Comparison of ENCODE assay signal across 9 cellular contexts in the genomic region with DNA sequence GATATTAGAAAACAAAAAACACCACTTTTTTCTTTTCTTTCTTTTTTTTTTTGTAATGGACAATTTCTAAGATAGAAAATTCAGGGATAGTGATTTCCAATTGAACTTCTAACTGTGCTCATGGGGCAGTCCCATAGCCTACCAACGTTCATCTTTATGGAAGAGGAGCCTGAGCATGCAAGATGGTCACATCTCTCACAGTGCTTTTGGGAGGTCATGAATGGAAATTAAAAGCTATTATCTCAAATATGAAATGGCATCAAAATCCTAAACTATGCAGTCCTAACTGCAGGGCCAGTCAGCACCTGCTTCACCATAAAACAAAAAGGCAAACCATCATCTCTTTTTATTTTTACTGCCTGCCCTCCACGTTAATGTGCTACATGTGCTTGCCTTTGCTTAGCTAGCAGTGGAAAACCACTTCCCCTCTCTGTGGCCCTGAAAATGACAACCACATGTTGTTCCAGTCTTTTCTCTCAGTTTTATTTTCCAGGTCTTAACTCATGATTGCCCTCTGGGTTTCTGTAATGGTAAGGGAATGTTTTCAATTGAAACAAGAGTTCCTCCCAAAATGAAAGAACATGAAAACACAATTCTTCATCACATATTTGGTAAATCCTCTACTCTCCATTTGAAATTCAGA. TPM values are rescaled to one million over a fixed set of nuclear protein-coding genes. Genes with fewer than 3 reads are reported as not detected.
A peak's percentile ranks its signal among the peaks of the same experiment; 100 is the strongest.
DNase-seq lines count a peak whose midpoint lies in the region; ATAC-seq and TF ChIP-seq lines count a peak whose summit lies in the region.
"Had no signal": no experiment of that assay in that cellular context is flagged by ENCODE, and none has a peak within 500 bp of the region (broad histone marks: within the 10 kb centered on the region; RNA-seq: fewer than 3 reads in every experiment).

No MANE protein-coding gene starts in this region.

- intact Hi-C loops in activated naive CD4-positive, alpha-beta T cell treated with anti-CD3 and anti-CD28 coated beads for 36 hours (cut with micrococcal nuclease), result no loop called here
- intact Hi-C loops in IMR-90 (cut with micrococcal nuclease) (no loop called here), transverse colon (cut with DNase I; ENCODE audit: low total_unique reads) (no loop called here)

- BruUV-seq in IMR-90 (replicated peaks; lab: Mats Ljungman, UMichigan), result no TSS peak

- H3K9ac ChIP-seq in IMR-90 (ENCODE audit: low read depth, low read length), result no peak overlapping the region

- H3K4ac ChIP-seq in IMR-90 (ENCODE audit: low read depth, low read length), result no peak overlapping the region

- no peak overlapping the region for H2BK20ac ChIP-seq in IMR-90 (ENCODE audit: low read depth, low read length)

- H3K27me3 Mint-ChIP-seq in activated naive CD4-positive, alpha-beta T cell treated with anti-CD3 and anti-CD28 coated beads for 36 hours (ENCODE audit: low read depth), result no peaks in the 10 kb centered on the region

- DNase-seq in activated naive CD4-positive, alpha-beta T cell treated with anti-CD3 and anti-CD28 coated beads for 36 hours, result peak; percentile 23
- no peak for DNase-seq in activated naive CD4-positive, alpha-beta T cell (lab: John Stamatoyannopoulos, UW)
- DNase-seq in IMR-90, result peak; percentile 36
- peak; percentile 67 for DNase-seq in brain pericyte (ENCODE audit: low read depth, low spot score)
- peak; percentile 10 for DNase-seq in transverse colon
- no peak for DNase-seq in activated gamma-delta T cell (lab: John Stamatoyannopoulos, UW)
- no peak for DNase-seq in HPDE6-E6E7 (ENCODE audit: extremely low spot score)
- DNase-seq in middle frontal gyrus (ENCODE audit: extremely low spot score, low spot score), result no peak

- CTCF ChIA-PET in activated naive CD4-positive, alpha-beta T cell treated with anti-CD3 and anti-CD28 coated beads for 36 hours (lab: Charles Lee), result interaction anchor here (0.6 to 1.0 kb wide), 2 partner anchors 9 to 318 kb away, joined by 3 to 6 read pairs; no protein-coding TSS in a partner anchor
- CTCF ChIA-PET in IMR-90 (lab: Yijun Ruan, JAX), result interaction anchor here (0.6 to 1.0 kb wide), 2 partner anchors 9 to 439 kb away, joined by 4 read pairs; partner anchors contain the start of gene MLLT3

- no peak overlapping the region for H4K8ac ChIP-seq in IMR-90 (ENCODE audit: low read depth in 2 of 2, low read length in 2 of 2)

- dilution Hi-C loops in IMR-90 (cut with HindIII; ENCODE audit: low sequenced_read_pairs, unreplicated experiment), result no loop called here

- no peaks in the 10 kb centered on the region for H3K79me1 ChIP-seq in IMR-90 (ENCODE audit: low read depth in 1 of 2, low read length in 2 of 2)

- H3K4me2 ChIP-seq in IMR-90 (ENCODE audit: low read depth, low read length), result no peak overlapping the region

- no peak for TF ChIP-seq RAD21 in IMR-90 (IDR thresholded peaks at IDR 0.05; ENCODE audit: low read length)

- ATAC-seq in IMR-90 (ENCODE audit: low read depth), result no peak; the same call in 1 of the 2 replicates

- H2BK5ac ChIP-seq in IMR-90 (ENCODE audit: low read depth, low read length, poor library complexity, severe bottlenecking), result no peak overlapping the region

- no peak overlapping the region for H3K18ac ChIP-seq in IMR-90 (ENCODE audit: low read depth, low read length)

- H3K27ac ChIP-seq in IMR-90 (ENCODE audit: insufficient read depth, low read length) (no peak overlapping the region), transverse colon (no peak overlapping the region)
- H3K27ac ChIP-seq: RWPE1 had no signal

- TF ChIP-seq CTCF in IMR-90 (conservative IDR thresholded peaks at IDR 0.05; ENCODE audit: low read depth, low read length) (no peak), transverse colon (IDR thresholded peaks at IDR 0.05) (no peak)

- H2BK120ac ChIP-seq in IMR-90 (ENCODE audit: low read depth, low read length), result no peak overlapping the region

- no peak overlapping the region for H4K5ac ChIP-seq in IMR-90 (ENCODE audit: low read depth, low read length)

- H4K20me1 ChIP-seq in IMR-90 (ENCODE audit: insufficient read depth, low read length), result no peaks in the 10 kb centered on the region

- no CpG with 5 or more reads among the region's 2 CpGs for WGBS in IMR-90 (ENCODE audit: extremely low coverage in 2 of 2, insufficient read length in 1 of 2), 2 experiments
- WGBS in transverse colon (ENCODE audit: low coverage in 1 of 2), 2 donors, result 8 to 33% methylated on average over 1 to 2 of the region's 2 CpGs

- in situ Hi-C loops in IMR-90 (cut with MboI; ENCODE audit: low sequenced_read_pairs), result no loop called here
- in situ Hi-C loops in transverse colon (cut with MboI; ENCODE audit: low pct_ligation_motif_present in 1 of 4, low pct_unique_long_range_greater_than_20kb in 1 of 4, low sequenced_read_pairs in 3 of 4), result no loop called here

- no peaks in the 10 kb centered on the region for H3K9me1 ChIP-seq in IMR-90 (ENCODE audit: insufficient read depth, low read length)

- peaks cover 14% of the 10 kb centered on the region for H3K4me1 Mint-ChIP-seq in activated naive CD4-positive, alpha-beta T cell treated with anti-CD3 and anti-CD28 coated beads for 36 hours (ENCODE audit: low read depth)

- H3K27me3 ChIP-seq in IMR-90 (ENCODE audit: control insufficient read depth, insufficient read depth, low read length), result no peaks in the 10 kb centered on the region
- H3K27me3 ChIP-seq in transverse colon, result no peaks in the 10 kb centered on the region

- no peak overlapping the region for H3K14ac ChIP-seq in IMR-90 (replicated peaks; ENCODE audit: low read depth, low read length)

- H2BK15ac ChIP-seq in IMR-90 (ENCODE audit: low read depth, low read length), result no peak overlapping the region

- no peak for TF ChIP-seq POLR2A in IMR-90 (IDR thresholded peaks at IDR 0.05; ENCODE audit: low read depth, low read length)
- no peak for TF ChIP-seq POLR2A in transverse colon (IDR thresholded peaks at IDR 0.05)

- POLR2A ChIA-PET in IMR-90 (lab: Charles Lee; ENCODE audit: unreplicated experiment), result no interaction called here

- H3K4me1 ChIP-seq in IMR-90 (ENCODE audit: control insufficient read depth, insufficient read depth, low read length), result no peaks in the 10 kb centered on the region
- H3K4me1 ChIP-seq in transverse colon, result no peaks in the 10 kb centered on the region

- no peak overlapping the region for H2AK9ac ChIP-seq in IMR-90 (replicated peaks; ENCODE audit: low read depth, low read length, poor library complexity)

- H3K36me3 ChIP-seq in IMR-90 (ENCODE audit: control insufficient read depth, insufficient read depth, low read length), result no peaks in the 10 kb centered on the region
- no peaks in the 10 kb centered on the region for H3K36me3 ChIP-seq in transverse colon

- H3K9me3 Mint-ChIP-seq in activated naive CD4-positive, alpha-beta T cell treated with anti-CD3 and anti-CD28 coated beads for 36 hours, result peaks cover 1% of the 10 kb centered on the region

- H3K4me3 ChIP-seq in IMR-90 (ENCODE audit: insufficient read depth, low read depth, low read length), result no peak overlapping the region
- no peak overlapping the region for H3K4me3 ChIP-seq in transverse colon

- no peak overlapping the region for H3K27ac Mint-ChIP-seq in activated naive CD4-positive, alpha-beta T cell treated with anti-CD3 and anti-CD28 coated beads for 36 hours

- TF ChIP-seq EP300 in transverse colon (IDR thresholded peaks at IDR 0.05; ENCODE audit: low read depth), result no peak

- H2AK5ac ChIP-seq in IMR-90 (ENCODE audit: low read depth, low read length), result no peak overlapping the region

- H3K4me3 Mint-ChIP-seq in activated naive CD4-positive, alpha-beta T cell treated with anti-CD3 and anti-CD28 coated beads for 36 hours, result no peak overlapping the region

- H3K23ac ChIP-seq in IMR-90 (ENCODE audit: low read depth, low read length), result no peak overlapping the region

- H3K56ac ChIP-seq in IMR-90 (ENCODE audit: extremely low read depth, insufficient read depth, low read length), result no peak overlapping the region

- H2AFZ ChIP-seq in IMR-90 (replicated peaks; ENCODE audit: low read length, poor library complexity), result no peak overlapping the region

- no peaks in the 10 kb centered on the region for H3K9me3 ChIP-seq in IMR-90 (ENCODE audit: control insufficient read depth, insufficient read depth, low read length)
- no peaks in the 10 kb centered on the region for H3K9me3 ChIP-seq in transverse colon

- H3K36me3 Mint-ChIP-seq in activated naive CD4-positive, alpha-beta T cell treated with anti-CD3 and anti-CD28 coated beads for 36 hours (ENCODE audit: low read depth), result no peaks in the 10 kb centered on the region

- H4K91ac ChIP-seq in IMR-90 (ENCODE audit: insufficient read depth, low read depth, low read length), result no peak overlapping the region

TF ChIP-seq in IMR-90, 13 proteins besides CTCF, POLR2A, EP300 and RAD21 (continues in another document):
- TF ChIP-seq RCOR1 (IDR thresholded peaks at IDR 0.05; ENCODE audit: insufficient replicate concordance, low read length), result no peak
- TF ChIP-seq, protein P1, sequence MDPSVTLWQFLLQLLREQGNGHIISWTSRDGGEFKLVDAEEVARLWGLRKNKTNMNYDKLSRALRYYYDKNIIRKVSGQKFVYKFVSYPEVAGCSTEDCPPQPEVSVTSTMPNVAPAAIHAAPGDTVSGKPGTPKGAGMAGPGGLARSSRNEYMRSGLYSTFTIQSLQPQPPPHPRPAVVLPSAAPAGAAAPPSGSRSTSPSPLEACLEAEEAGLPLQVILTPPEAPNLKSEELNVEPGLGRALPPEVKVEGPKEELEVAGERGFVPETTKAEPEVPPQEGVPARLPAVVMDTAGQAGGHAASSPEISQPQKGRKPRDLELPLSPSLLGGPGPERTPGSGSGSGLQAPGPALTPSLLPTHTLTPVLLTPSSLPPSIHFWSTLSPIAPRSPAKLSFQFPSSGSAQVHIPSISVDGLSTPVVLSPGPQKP (IDR thresholded peaks at IDR 0.05; ENCODE audit: borderline replicate concordance, low read depth, low read length), result no peak

RNA-seq across cellular contexts. Expression of gene IFNB1, which starts 16.7 kb away (rescaled TPM):
- total RNA-seq in activated naive CD4-positive, alpha-beta T cell treated with anti-CD3 and anti-CD28 coated beads for 36 hours, result under 1 TPM; 0.44 to 0.57 TPM
- total RNA-seq in IMR-90 (2012; rRNA removed), result not detected in 2 replicates
- not detected in 2 replicates for polyA plus RNA-seq in IMR-90 (2012; rRNA removed)
- polyA plus RNA-seq in IMR-90 (2012; cell fraction: cytosol; rRNA removed), result not detected in 2 replicates
- polyA plus RNA-seq in IMR-90 (2012; cell fraction: nucleus; rRNA removed; ENCODE audit: low replicate concordance), result not detected in 2 replicates
- total RNA-seq in transverse colon, result not detected

RNA-seq across cellular contexts. Expression of gene HACD4, which starts 29.6 kb away (rescaled TPM):
- 1 to 10 TPM; 1.1 to 1.6 TPM for total RNA-seq in activated naive CD4-positive, alpha-beta T cell treated with anti-CD3 and anti-CD28 coated beads for 36 hours
- total RNA-seq in IMR-90 (2012; rRNA removed), result 2.2 and 2.8 TPM in 2 replicates
- 1.5 and 1.9 TPM in 2 replicates for polyA plus RNA-seq in IMR-90 (2012; rRNA removed)
- 0.37 and 0.59 TPM in 2 replicates for polyA plus RNA-seq in IMR-90 (2012; cell fraction: cytosol; rRNA removed)
- 0.22 and 1.9 TPM in 2 replicates for polyA plus RNA-seq in IMR-90 (2012; cell fraction: nucleus; rRNA removed; ENCODE audit: low replicate concordance)
- 1 to 10 TPM; 1.1 to 4.8 (median 2.7) TPM for total RNA-seq in transverse colon

Comparison
In these comparisons a context has a peak if more than half of its experiments do, and no peak if none do; other contexts are left out.
1. DNase-seq: peak in activated naive CD4-positive, alpha-beta T cell treated with anti-CD3 and anti-CD28 coated beads for 36 hours (single experiment), IMR-90 (single experiment), brain pericyte (single experiment) and transverse colon (single experiment); none in activated naive CD4-positive, alpha-beta T cell (0 of 4), activated gamma-delta T cell (single experiment), HPDE6-E6E7 (single experiment) and middle frontal gyrus (single experiment).